In genomic region chr10:79105818-79106217, GRCh38 we compare ENCODE assay signal across 12 cellular contexts. TPM values are rescaled to one million over a fixed set of nuclear protein-coding genes. Genes with fewer than 3 reads are reported as not detected.
DNase-seq lines count a peak whose midpoint lies in the region; ATAC-seq and TF ChIP-seq lines count a peak whose summit lies in the region.
"Had no signal": no experiment of that assay in that cellular context is flagged by ENCODE, and none has a peak within 500 bp of the region (broad histone marks: within the 10 kb centered on the region; RNA-seq: fewer than 3 reads in every experiment).

No MANE protein-coding gene starts in this region.

- H3K27ac ChIP-seq in BLaER1 (peak overlapping the region; percentile 87), DND-41 (ENCODE audit: low read length) (peak overlapping the region; percentile 7; the same call in 1 of the 2 replicates), stomach (peak overlapping the region in 3 of 5 donors; percentile 25 to 83 (median 81))
- H3K27ac ChIP-seq: PC-9 had no signal

- BruUV-seq in Calu3 (replicated peaks; lab: Mats Ljungman, UMichigan) = no TSS peak

- no peaks in the 10 kb centered on the region for H3K27me3 ChIP-seq in BLaER1
- no peaks in the 10 kb centered on the region for H3K27me3 ChIP-seq in DND-41 (ENCODE audit: insufficient read depth, low read length, poor library complexity)
- no peaks in the 10 kb centered on the region for H3K27me3 ChIP-seq in stomach

- no peaks in the 10 kb centered on the region for H3K9me3 Mint-ChIP-seq in chondrocyte (ENCODE audit: low read depth)
- H3K9me3 Mint-ChIP-seq in Calu3 (ENCODE audit: low read depth, unreplicated experiment) = no peaks in the 10 kb centered on the region

- H2AFZ ChIP-seq in DND-41 (ENCODE audit: low read depth, low read length) = no peak overlapping the region
- H2AFZ ChIP-seq: PC-9 had no signal

- H3K4me3 ChIP-seq in BLaER1 (no peak overlapping the region), DND-41 (ENCODE audit: low read depth in 1 of 2, low read length in 2 of 2) (no peak overlapping the region), stomach (no peak overlapping the region)
- H3K4me3 ChIP-seq: PC-9 had no signal

- no peak for TF ChIP-seq CTCF in DND-41 (IDR thresholded peaks at IDR 0.05; ENCODE audit: borderline replicate concordance, extremely low read depth, low read length, poor library complexity, severe bottlenecking)
- peak; percentile 5 for TF ChIP-seq CTCF in chondrocyte (IDR thresholded peaks at IDR 0.05)
- TF ChIP-seq CTCF in stomach (IDR thresholded peaks at IDR 0.05) = no peak
- no peak for TF ChIP-seq CTCF in Calu3 (IDR thresholded peaks at IDR 0.05; ENCODE audit: unreplicated experiment)

- H3K9ac ChIP-seq in BLaER1 (peak overlapping the region; percentile 58; the same call in 1 of the 2 replicates), DND-41 (ENCODE audit: low read depth, low read length) (no peak overlapping the region)

- no peak overlapping the region for H3K27ac Mint-ChIP-seq in chondrocyte (ENCODE audit: unreplicated experiment)
- H3K27ac Mint-ChIP-seq in Calu3 (ENCODE audit: unreplicated experiment) = no peak overlapping the region

- H3K4me1 Mint-ChIP-seq in chondrocyte (ENCODE audit: low read depth) (peaks cover 49% of the 10 kb centered on the region), Calu3 (ENCODE audit: low read depth, unreplicated experiment) (peaks cover 39% of the 10 kb centered on the region)

- H4K20me1 ChIP-seq in BLaER1 (peaks cover 100% of the 10 kb centered on the region), DND-41 (ENCODE audit: insufficient read depth, low read length) (peaks cover 92% of the 10 kb centered on the region)

- no peaks in the 10 kb centered on the region for H3K27me3 Mint-ChIP-seq in chondrocyte (ENCODE audit: low read depth)
- no peaks in the 10 kb centered on the region for H3K27me3 Mint-ChIP-seq in Calu3 (ENCODE audit: unreplicated experiment)

- WGBS in stomach, 5 donors = 57 to 75% (median 67%) methylated on average over 6 of the region's 6 CpGs

- peak overlapping the region; percentile 99 for H3K4me2 ChIP-seq in BLaER1
- no peak overlapping the region for H3K4me2 ChIP-seq in DND-41 (ENCODE audit: insufficient read depth, low read length)
- H3K4me2 ChIP-seq: PC-9 had no signal

- H3K36me3 Mint-ChIP-seq in chondrocyte (ENCODE audit: low read depth) (no peaks in the 10 kb centered on the region), Calu3 (ENCODE audit: insufficient read depth, unreplicated experiment) (peaks cover 14% of the 10 kb centered on the region)

- intact Hi-C loops in stomach (cut with DNase I; ENCODE audit: low total_unique reads) (no loop called here), Calu3 (cut with micrococcal nuclease; ENCODE audit: unreplicated experiment) (no loop called here)

- no peak for TF ChIP-seq EP300 in stomach (IDR thresholded peaks at IDR 0.05)

- H3K4me1 ChIP-seq in BLaER1 = peaks cover 100% of the 10 kb centered on the region
- peaks cover 25% of the 10 kb centered on the region for H3K4me1 ChIP-seq in DND-41 (ENCODE audit: insufficient read depth, low read length)
- H3K4me1 ChIP-seq in stomach = peaks cover 67 to 100% (median 92%) of the 10 kb centered on the region in 4 donors

- H3K36me3 ChIP-seq in BLaER1 (peaks cover 11% of the 10 kb centered on the region), DND-41 (ENCODE audit: insufficient read depth, low read length) (peaks cover 8% of the 10 kb centered on the region), stomach (peaks cover 1 to 8% (median 5%) of the 10 kb centered on the region in 4 donors)

- no peak for TF ChIP-seq POLR2A in stomach (IDR thresholded peaks at IDR 0.05)

- peaks cover 99% of the 10 kb centered on the region for H3K79me2 ChIP-seq in DND-41 (ENCODE audit: insufficient read depth, low read length)

- ATAC-seq in DND-41 (ENCODE audit: insufficient read depth, low read depth) (no peak), HG02798 (IDR thresholded peaks at IDR 0.05; ENCODE audit: poor library complexity, unreplicated experiment) (no peak), GM21515 (IDR thresholded peaks at IDR 0.05; ENCODE audit: unreplicated experiment) (no peak)

- no peak for DNase-seq in DND-41
- DNase-seq in chondrocyte (ENCODE audit: low spot score) = no peak
- no peak for DNase-seq in stomach
- no peak for DNase-seq in Calu3
- DNase-seq: NCI-H187, NCI-H2171, NCI-H446 treated with DMSO at 0.1 percent for 48 hours, NCI-H774, PC-9 had no signal

- H3K4me3 Mint-ChIP-seq in chondrocyte (ENCODE audit: unreplicated experiment) = no peak overlapping the region
- no peak overlapping the region for H3K4me3 Mint-ChIP-seq in Calu3 (ENCODE audit: low read depth, unreplicated experiment)

- CTCF ChIA-PET in Calu3 (lab: Charles Lee) = no interaction called here

- no peaks in the 10 kb centered on the region for H3K9me3 ChIP-seq in BLaER1
- H3K9me3 ChIP-seq in DND-41 (ENCODE audit: insufficient read depth, low read length, severe bottlenecking) = no peaks in the 10 kb centered on the region
- H3K9me3 ChIP-seq in stomach = no peaks in the 10 kb centered on the region

RNA-seq across cellular contexts. Expression of gene ZMIZ1, which starts 37.1 kb away (rescaled TPM):
- total RNA-seq in chondrocyte (46.2 to 74.6 TPM (median 48.7 TPM) in 3 replicates), stomach (100 to 1,000 TPM in 1 of 5 donors, 10 to 100 TPM in 4; 25.9 to 103 (median 67.7) TPM), Calu3 (2022) (20.3 and 23.5 TPM in 2 replicates)
- 10 to 100 TPM; 17.7 to 20.2 (median 18.2) TPM for polyA plus RNA-seq in stomach

Comparison
In these comparisons a context has a peak if more than half of its experiments do, and no peak if none do; other contexts are left out.
1. H3K27ac ChIP-seq: peak in every context shown above with its lines; median percentile 87 in BLaER1; 81 in stomach; 7 in DND-41.